Comparison of ENCODE assay signal across 18 cellular contexts in the genomic region with DNA sequence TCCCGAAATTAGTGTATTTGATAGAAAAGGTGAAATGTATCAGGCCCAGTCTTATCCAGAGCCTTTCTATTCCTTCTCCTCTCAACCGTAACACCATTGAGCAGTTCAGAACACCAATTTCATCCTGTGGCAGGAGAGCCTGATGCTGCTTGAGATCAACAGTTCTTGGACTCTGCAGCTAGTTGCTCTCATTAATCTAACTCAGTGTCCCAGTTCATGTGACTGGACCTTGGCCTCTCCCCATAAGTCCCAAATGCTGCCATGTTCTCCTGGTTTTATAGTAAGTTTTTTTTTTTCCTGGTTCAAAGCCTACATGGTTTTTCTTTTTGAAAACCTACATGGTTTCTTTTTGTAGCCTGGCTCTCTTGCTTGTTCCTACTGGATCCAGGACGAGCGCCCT.
DNase-seq lines count a peak whose midpoint lies in the region; ATAC-seq, FAIRE-seq and TF ChIP-seq lines count a peak whose summit lies in the region.
"Had no signal": no experiment of that assay in that cellular context is flagged by ENCODE, and none has a peak within 500 bp of the region (broad histone marks: within the 10 kb centered on the region; RNA-seq: fewer than 3 reads in every experiment).

No MANE protein-coding gene starts in this region.

- no peak for TF ChIP-seq RAD21 in HepG2 (CRISPR knock-in tag; IDR thresholded peaks at IDR 0.05)

- in situ Hi-C loops in HepG2 (cut with HindIII; ENCODE audit: extremely low pct_ligation_motif_present, low pct_unique_long_range_greater_than_20kb): no loop called here

- H3K27me3 Mint-ChIP-seq in H9 (ENCODE audit: low read depth) (no peaks in the 10 kb centered on the region), neural progenitor cell (ENCODE audit: insufficient read depth, low read depth) (peaks cover 3% of the 10 kb centered on the region)
- H3K27me3 Mint-ChIP-seq: CD4-positive, CD25-positive, alpha-beta regulatory T cell; CD8-positive, alpha-beta memory T cell had no signal

- no peak overlapping the region for H4K8ac ChIP-seq in H9 (replicated peaks; ENCODE audit: insufficient read length, low read depth, low read length)

- H3K9ac ChIP-seq in H9 (ENCODE audit: extremely low read depth, insufficient read length, low read length) (peak overlapping the region; percentile 17), colonic mucosa (ENCODE audit: low read depth in 2 of 2, low read length in 2 of 2) (no peak overlapping the region), HepG2 (ENCODE audit: insufficient read depth, low read depth, low read length) (no peak overlapping the region), neural progenitor cell (no peak overlapping the region)

- TF ChIP-seq POLR2A in HepG2 (IDR thresholded peaks at IDR 0.05; ENCODE audit: insufficient read depth in 1 of 2, low read depth in 2 of 2, low read length in 2 of 2): no peak

- H2BK12ac ChIP-seq in H9 (ENCODE audit: insufficient read length, low read depth, low read length): no peak overlapping the region

- peaks cover 6 to 7% of the 10 kb centered on the region in 2 experiments for H3K4me1 Mint-ChIP-seq in H9
- no peaks in the 10 kb centered on the region for H3K4me1 Mint-ChIP-seq in neural progenitor cell
- H3K4me1 Mint-ChIP-seq: CD4-positive, CD25-positive, alpha-beta regulatory T cell; CD8-positive, alpha-beta memory T cell had no signal

- no peak overlapping the region for H3K4me3 Mint-ChIP-seq in H9
- H3K4me3 Mint-ChIP-seq in neural progenitor cell: no peak overlapping the region
- H3K4me3 Mint-ChIP-seq: CD4-positive, CD25-positive, alpha-beta regulatory T cell; CD8-positive, alpha-beta memory T cell; GM23338 had no signal

- H4K5ac ChIP-seq in H9 (ENCODE audit: insufficient read length, low read depth, low read length): no peak overlapping the region

- H2AFZ ChIP-seq in H9 (ENCODE audit: low read length): no peak overlapping the region
- H2AFZ ChIP-seq in HepG2 (ENCODE audit: low read length): no peak overlapping the region
- H2AFZ ChIP-seq in osteoblast (ENCODE audit: low read length): no peak overlapping the region
- no peak overlapping the region for H2AFZ ChIP-seq in neural progenitor cell (replicated peaks)
- H2AFZ ChIP-seq: GM23338 had no signal

- no peak overlapping the region for H3K23ac ChIP-seq in H9 (ENCODE audit: insufficient read length, low read depth, low read length)

- H3K27ac Mint-ChIP-seq in H9 (peak overlapping the region in 2 of 3 experiments; percentile 47 to 78; a peak in 2 of 7 replicates), neural progenitor cell (no peak overlapping the region)
- H3K27ac Mint-ChIP-seq: CD8-positive, alpha-beta memory T cell; GM23338 had no signal

- H3F3A ChIP-seq in neural progenitor cell (ENCODE audit: low read depth): no peaks in the 10 kb centered on the region

- CTCF ChIA-PET in HepG2 (lab: Yijun Ruan, JAX; ENCODE audit: low intra/inter-chr PET ratio, low total read pairs): no interaction called here

- FAIRE-seq in HepG2 (lab: Jason Lieb, UNC): no peak
- FAIRE-seq: GM12892, GM18507, H54 had no signal

- H4K91ac ChIP-seq in H9 (ENCODE audit: insufficient read length, low read depth, low read length): no peak overlapping the region

- H3K23me2 ChIP-seq in H9 (ENCODE audit: insufficient read length, low read depth, low read length, poor library complexity, severe bottlenecking): no peaks in the 10 kb centered on the region

- no peak overlapping the region for H3K56ac ChIP-seq in H9 (ENCODE audit: insufficient read length, low read depth, low read length)

- peak; percentile 66 for ATAC-seq in HepG2
- ATAC-seq: GM23338 had no signal

- H3K27ac ChIP-seq in H9 (ENCODE audit: insufficient read length, low read depth, low read length) (no peak overlapping the region), colonic mucosa (no peak overlapping the region), HepG2 (ENCODE audit: extremely low read length, insufficient read depth, low read length) (peak overlapping the region; percentile 28), osteoblast (ENCODE audit: low read depth, low read length) (no peak overlapping the region), neural progenitor cell (no peak overlapping the region)

- no peak overlapping the region for H3K4me2 ChIP-seq in H9 (ENCODE audit: insufficient read depth, insufficient read length, low read length)
- no peak overlapping the region for H3K4me2 ChIP-seq in HepG2 (ENCODE audit: low read depth, low read length)
- H3K4me2 ChIP-seq in osteoblast (ENCODE audit: insufficient read depth, low read length): no peak overlapping the region
- H3K4me2 ChIP-seq in neural progenitor cell: no peak overlapping the region
- H3K4me2 ChIP-seq: GM23338 had no signal

- no peaks in the 10 kb centered on the region for H3K36me3 ChIP-seq in colonic mucosa
- H3K36me3 ChIP-seq in HepG2 (replicated peaks in 1 of 2; ENCODE audit: control insufficient read depth in 1 of 2, insufficient read depth in 2 of 2, low read length in 2 of 2): peaks cover 15 to 26% of the 10 kb centered on the region in 2 experiments; a peak in 4 of 5 replicates
- H3K36me3 ChIP-seq in osteoblast (ENCODE audit: insufficient read depth, low read length): no peaks in the 10 kb centered on the region
- H3K36me3 ChIP-seq in neural progenitor cell: no peaks in the 10 kb centered on the region
- H3K36me3 ChIP-seq: BE2C had no signal

- H3K9me3 ChIP-seq in H9 (ENCODE audit: control insufficient read depth, low read depth, low read length): no peaks in the 10 kb centered on the region
- no peaks in the 10 kb centered on the region for H3K9me3 ChIP-seq in colonic mucosa
- H3K9me3 ChIP-seq in HepG2 (ENCODE audit: low read length): no peaks in the 10 kb centered on the region
- no peaks in the 10 kb centered on the region for H3K9me3 ChIP-seq in osteoblast (ENCODE audit: low read depth, low read length)
- no peaks in the 10 kb centered on the region for H3K9me3 ChIP-seq in neural progenitor cell (ENCODE audit: low read depth)
- H3K9me3 ChIP-seq: BE2C had no signal

- peaks cover 0 to 6% (median 0%) of the 10 kb centered on the region in 3 experiments; a peak in 2 of 7 replicates for H3K36me3 Mint-ChIP-seq in H9 (ENCODE audit: insufficient read depth in 1 of 3, low read depth in 3 of 3)
- no peaks in the 10 kb centered on the region for H3K36me3 Mint-ChIP-seq in neural progenitor cell

- H4K20me1 ChIP-seq in H9 (ENCODE audit: control insufficient read depth, insufficient read depth, insufficient read length) (no peaks in the 10 kb centered on the region), HepG2 (ENCODE audit: insufficient read depth, low read length) (no peaks in the 10 kb centered on the region), osteoblast (ENCODE audit: insufficient read depth, low read length) (no peaks in the 10 kb centered on the region), neural progenitor cell (ENCODE audit: low read depth) (no peaks in the 10 kb centered on the region)

- no peaks in the 10 kb centered on the region; the same call in 1 of the 2 replicates for H3K4me1 ChIP-seq in H9 (ENCODE audit: insufficient read depth, low read length)
- no peaks in the 10 kb centered on the region for H3K4me1 ChIP-seq in colonic mucosa
- H3K4me1 ChIP-seq in HepG2 (ENCODE audit: insufficient read depth, low read length): peaks cover 16% of the 10 kb centered on the region
- no peaks in the 10 kb centered on the region for H3K4me1 ChIP-seq in osteoblast (ENCODE audit: insufficient read depth, low read length)
- H3K4me1 ChIP-seq in neural progenitor cell: no peaks in the 10 kb centered on the region
- H3K4me1 ChIP-seq: BE2C had no signal

- H3K14ac ChIP-seq in H9 (ENCODE audit: insufficient read depth, low read length): no peak overlapping the region

- no peaks in the 10 kb centered on the region for H3K79me1 ChIP-seq in H9 (ENCODE audit: insufficient read depth, low read depth, low read length, poor library complexity, severe bottlenecking)

- no peak overlapping the region for H3K4me3 ChIP-seq in colonic mucosa
- H3K4me3 ChIP-seq in HepG2 (replicated peaks in 1 of 3; ENCODE audit: insufficient read depth in 1 of 3, low read depth in 2 of 3, low read length in 3 of 3): no peak overlapping the region
- H3K4me3 ChIP-seq in osteoblast (ENCODE audit: insufficient read depth, low read length): no peak overlapping the region
- no peak overlapping the region for H3K4me3 ChIP-seq in neural progenitor cell
- H3K4me3 ChIP-seq: GM23338 had no signal

- no peak overlapping the region for H2BK20ac ChIP-seq in H9 (ENCODE audit: low read depth, low read length, poor library complexity, severe bottlenecking)

- no peak overlapping the region for H2AK5ac ChIP-seq in H9 (ENCODE audit: insufficient read length, low read length)

- no peak overlapping the region for H3K18ac ChIP-seq in H9 (ENCODE audit: insufficient read length, low read depth, low read length)

- intact Hi-C loops in colonic mucosa (cut with DNase I): no loop called here
- intact Hi-C loops in HepG2 (cut with micrococcal nuclease; ENCODE audit: unreplicated experiment): no loop called here

- no peak overlapping the region for H3T11ph ChIP-seq in H9 (ENCODE audit: low read length)

- H3K9me3 Mint-ChIP-seq in H9 (no peaks in the 10 kb centered on the region), neural progenitor cell (no peaks in the 10 kb centered on the region)
- H3K9me3 Mint-ChIP-seq: CD4-positive, CD25-positive, alpha-beta regulatory T cell; CD8-positive, alpha-beta memory T cell; GM23338 had no signal

- DNase-seq in H9 (no peak), colonic mucosa (peak; percentile 41), HepG2 (ENCODE audit: low spot score) (peak; percentile 12), osteoblast (ENCODE audit: insufficient read length, low spot score, missing footprints) (peak; percentile 23), HCEC 1CT (no peak), cerebellum (ENCODE audit: low spot score) (no peak), MV-4-11 (lab: John Stamatoyannopoulos, UW) (no peak), neural progenitor cell (ENCODE audit: low spot score) (no peak)
- DNase-seq: BE2C; C1 segment of cervical spinal cord; CD4-positive, CD25-positive, alpha-beta regulatory T cell; CD8-positive, alpha-beta memory T cell; COR-L47; GDM1 had no signal

- POLR2A ChIA-PET in HepG2 (lab: Yijun Ruan, JAX): no interaction called here

- BruUV-seq in HepG2 (replicated peaks; lab: Mats Ljungman, UMichigan): no TSS peak

- TF ChIP-seq EP300 in HepG2 (IDR thresholded peaks at IDR 0.05; ENCODE audit: low read depth in 2 of 2, low read length in 2 of 2) (no peak), HepG2 (CRISPR knock-in tag; IDR thresholded peaks at IDR 0.05; ENCODE audit: borderline replicate concordance) (no peak)

- H2BK5ac ChIP-seq in H9 (ENCODE audit: insufficient read length, low read length): no peak overlapping the region

- no peak overlapping the region for H2BK120ac ChIP-seq in H9 (ENCODE audit: low read depth, low read length, poor library complexity, severe bottlenecking)

- H3K4ac ChIP-seq in H9 (ENCODE audit: low read depth, low read length): no peak overlapping the region

- H3K27me3 ChIP-seq in H9 (ENCODE audit: insufficient read depth, low read length) (no peaks in the 10 kb centered on the region), colonic mucosa (no peaks in the 10 kb centered on the region), HepG2 (ENCODE audit: control insufficient read depth in 1 of 2, insufficient read depth in 2 of 2, low read length in 2 of 2) (no peaks in the 10 kb centered on the region), osteoblast (ENCODE audit: insufficient read depth, low read length) (no peaks in the 10 kb centered on the region), neural progenitor cell (no peaks in the 10 kb centered on the region)
- H3K27me3 ChIP-seq: BE2C had no signal

- H2BK15ac ChIP-seq in H9 (ENCODE audit: low read depth, low read length): no peak overlapping the region

- no CpG with 5 or more reads among the region's 4 CpGs for WGBS in H9 (ENCODE audit: extremely low coverage, insufficient read length, low lambda C conversion rate)
- 98% methylated on average over 4 of the region's 4 CpGs for WGBS in HepG2 (ENCODE audit: low lambda C conversion rate)

- no peaks in the 10 kb centered on the region for H3K79me2 ChIP-seq in H9 (ENCODE audit: insufficient read depth, low read length)
- no peaks in the 10 kb centered on the region for H3K79me2 ChIP-seq in HepG2 (ENCODE audit: insufficient read depth, low read length)
- no peaks in the 10 kb centered on the region for H3K79me2 ChIP-seq in osteoblast (ENCODE audit: insufficient read depth, low read length)
- H3K79me2 ChIP-seq in neural progenitor cell (ENCODE audit: low read depth): no peaks in the 10 kb centered on the region

- no peak for TF ChIP-seq CTCF in H9 (conservative IDR thresholded peaks at IDR 0.05)
- no peak for TF ChIP-seq CTCF in colonic mucosa (IDR thresholded peaks at IDR 0.05)
- no peak for TF ChIP-seq CTCF in HepG2 (CRISPR knock-in tag; IDR thresholded peaks at IDR 0.05)
- no peak for TF ChIP-seq CTCF in osteoblast (IDR thresholded peaks at IDR 0.05; ENCODE audit: extremely low read depth, low read depth, low read length)
- no peak for TF ChIP-seq CTCF in neural progenitor cell (IDR thresholded peaks at IDR 0.05)

Comparison
In these comparisons a context has a peak if more than half of its experiments do, and no peak if none do; other contexts are left out.
1. DNase-seq: peak in colonic mucosa (single experiment), HepG2 (single experiment) and osteoblast (single experiment); none in H9 (single experiment), HCEC 1CT (single experiment), cerebellum (single experiment), MV-4-11 (single experiment) and neural progenitor cell (single experiment).